In the genomic region with DNA sequence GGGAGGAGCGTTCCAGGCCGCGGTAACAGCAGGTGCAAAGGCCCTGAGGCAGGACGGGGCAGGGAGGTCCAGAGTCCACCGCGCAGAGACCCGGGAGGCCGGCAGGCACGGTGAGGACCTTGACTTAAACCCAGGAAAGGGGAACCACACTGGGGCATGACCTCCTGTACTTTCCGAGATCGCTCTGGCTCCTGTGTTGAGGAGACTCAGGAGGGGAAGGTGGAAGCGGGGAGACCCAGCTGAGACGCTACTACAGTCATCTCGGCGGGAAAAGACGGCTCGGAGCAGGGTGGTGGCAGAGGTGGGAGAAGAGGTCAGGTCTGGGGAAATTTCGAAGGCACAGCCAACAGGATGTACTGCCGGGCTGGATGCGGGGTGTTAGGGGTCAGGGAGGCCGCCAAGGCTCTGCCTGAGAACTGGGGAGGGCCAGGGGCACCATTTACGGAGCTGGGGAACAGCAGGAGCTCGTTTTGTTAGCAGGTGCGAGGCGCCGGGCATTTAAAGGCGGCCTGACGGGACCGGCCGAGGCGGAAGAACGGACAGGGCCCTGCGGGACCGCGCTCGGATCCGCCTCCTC, we compare ENCODE assay signal across 8 cellular contexts. TPM values are rescaled to one million over a fixed set of nuclear protein-coding genes. Genes with fewer than 3 reads are reported as not detected.
DNase-seq lines count a peak whose midpoint lies in the region; ATAC-seq and TF ChIP-seq lines count a peak whose summit lies in the region.

No MANE protein-coding gene starts in this region.

- H3K4me3 Mint-ChIP-seq in endodermal cell: peak overlapping the region; percentile 80

- H3K9me3 Mint-ChIP-seq in endodermal cell: no peaks in the 10 kb centered on the region

- ATAC-seq in GM18498 (IDR thresholded peaks at IDR 0.05; ENCODE audit: unreplicated experiment): peak; percentile 14
- ATAC-seq in HG03045 (IDR thresholded peaks at IDR 0.05; ENCODE audit: unreplicated experiment): no peak

- no peaks in the 10 kb centered on the region for H3K36me3 Mint-ChIP-seq in endodermal cell (ENCODE audit: low read depth)

- H3K27ac Mint-ChIP-seq in endodermal cell: peak overlapping the region; percentile 97

- H3K4me1 Mint-ChIP-seq in endodermal cell: peaks cover 15% of the 10 kb centered on the region

- peaks cover 3% of the 10 kb centered on the region for H3K4me1 ChIP-seq in NT2/D1 (ENCODE audit: insufficient read depth, insufficient read length)
- no peaks in the 10 kb centered on the region for H3K4me1 ChIP-seq in endodermal cell (ENCODE audit: control insufficient read depth, insufficient read depth, low read length)
- H3K4me1 ChIP-seq in osteoblast (ENCODE audit: insufficient read depth, low read length): peaks cover 13% of the 10 kb centered on the region

- H4K20me1 ChIP-seq in osteoblast (ENCODE audit: insufficient read depth, low read length): no peaks in the 10 kb centered on the region

- TF ChIP-seq CTCF in endodermal cell (conservative IDR thresholded peaks at IDR 0.05): no peak
- no peak for TF ChIP-seq CTCF in osteoblast (IDR thresholded peaks at IDR 0.05; ENCODE audit: extremely low read depth, low read depth, low read length)

- H3K27me3 ChIP-seq in NT2/D1 (ENCODE audit: insufficient read depth, insufficient read length) (peaks cover 13% of the 10 kb centered on the region), endodermal cell (ENCODE audit: control insufficient read depth, insufficient read depth, low read length, poor library complexity, severe bottlenecking) (peaks cover 29% of the 10 kb centered on the region), osteoblast (ENCODE audit: insufficient read depth, low read length) (peaks cover 5% of the 10 kb centered on the region)

- H3K4me3 ChIP-seq in NT2/D1 (ENCODE audit: insufficient read length, low read depth): peak overlapping the region; percentile 99
- peak overlapping the region; percentile 90 for H3K4me3 ChIP-seq in endodermal cell (ENCODE audit: low read length)
- H3K4me3 ChIP-seq in osteoblast (ENCODE audit: insufficient read depth, low read length): peak overlapping the region; percentile 89

- peaks cover 42% of the 10 kb centered on the region for H3K27me3 Mint-ChIP-seq in endodermal cell (ENCODE audit: insufficient read depth)

- peak overlapping the region; percentile 81 for H2AFZ ChIP-seq in osteoblast (ENCODE audit: low read length)

- 39% methylated on average over 17 to 37 of the region's 37 CpGs for WGBS in endodermal cell (ENCODE audit: insufficient coverage in 1 of 2, insufficient read length in 1 of 2), 2 experiments

- peak overlapping the region; percentile 76 for H3K27ac ChIP-seq in endodermal cell (ENCODE audit: low read depth, low read length)
- peak overlapping the region; percentile 91 for H3K27ac ChIP-seq in osteoblast (ENCODE audit: low read depth, low read length)

- H3K9me3 ChIP-seq in NT2/D1 (ENCODE audit: insufficient read depth, low read length) (no peaks in the 10 kb centered on the region), endodermal cell (ENCODE audit: control insufficient read depth, low read length) (no peaks in the 10 kb centered on the region), osteoblast (ENCODE audit: low read depth, low read length) (no peaks in the 10 kb centered on the region)

- DNase-seq in NT2/D1 (ENCODE audit: low read depth, low spot score): no peak
- no peak for DNase-seq in endodermal cell
- no peak for DNase-seq in osteoblast (ENCODE audit: insufficient read length, low spot score, missing footprints)
- DNase-seq in cerebellar nuclear complex (lab: John Stamatoyannopoulos, UW): no peak
- DNase-seq in amygdala (lab: John Stamatoyannopoulos, UW): no peak
- no peak for DNase-seq in T1000 (lab: John Stamatoyannopoulos, UW)

- H3K4me2 ChIP-seq in osteoblast (ENCODE audit: insufficient read depth, low read length): peak overlapping the region; percentile 91

- no peaks in the 10 kb centered on the region for H3K79me2 ChIP-seq in osteoblast (ENCODE audit: insufficient read depth, low read length)

- no peaks in the 10 kb centered on the region for H3K36me3 ChIP-seq in NT2/D1 (ENCODE audit: insufficient read depth, insufficient read length, low read length)
- H3K36me3 ChIP-seq in endodermal cell (ENCODE audit: control insufficient read depth, insufficient read depth, low read length): no peaks in the 10 kb centered on the region
- no peaks in the 10 kb centered on the region for H3K36me3 ChIP-seq in osteoblast (ENCODE audit: insufficient read depth, low read length)

- H3K9ac ChIP-seq in NT2/D1 (ENCODE audit: insufficient read length, low read depth) (peak overlapping the region; percentile 99), endodermal cell (ENCODE audit: extremely low read depth, low read length, poor library complexity, severe bottlenecking) (peak overlapping the region; percentile 91)

RNA-seq across cellular contexts. Expression of gene NPTX1, which starts 22.3 kb away (rescaled TPM):
- 1 to 10 TPM in 1 of 2 donors, under 1 TPM in 1; 0.24 to 2.3 TPM for total RNA-seq in endodermal cell
- 2.3 TPM for polyA plus RNA-seq in endodermal cell (2013, experiment 1 of 2)
- polyA plus RNA-seq in endodermal cell (2013, experiment 2 of 2): 1.2 TPM
- under 0.01 and 0.29 TPM in 2 replicates for total RNA-seq in osteoblast

RNA-seq across cellular contexts. Expression of gene ENDOV, which starts 39.1 kb away (rescaled TPM):
- total RNA-seq in endodermal cell (10 to 100 TPM; 38.8 to 47.1 TPM), osteoblast (19.5 and 25.9 TPM in 2 replicates)
- polyA plus RNA-seq in endodermal cell (2013, experiment 1 of 2): 33.2 TPM
- 32.9 TPM for polyA plus RNA-seq in endodermal cell (2013, experiment 2 of 2)
